In the genomic region with DNA sequence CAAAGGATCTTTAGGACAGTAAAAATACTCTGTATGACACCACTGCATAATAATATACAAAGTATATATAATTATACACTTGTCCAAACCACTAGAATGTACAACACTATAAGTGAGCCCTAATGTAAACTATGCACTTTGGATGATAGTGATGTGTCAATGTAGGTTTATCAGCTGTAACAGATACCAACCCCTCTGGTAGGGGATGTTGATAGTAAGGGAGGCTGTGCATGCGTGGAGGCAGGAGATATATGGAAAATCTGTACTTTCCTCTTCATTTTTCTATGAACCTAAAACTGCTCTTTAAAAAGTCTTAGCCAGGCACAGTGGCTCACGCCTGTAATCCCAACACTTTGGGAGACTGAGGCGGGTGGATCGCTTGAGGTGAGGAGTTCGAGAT, we compare ENCODE assay signal across 17 cellular contexts. TPM values are rescaled to one million over a fixed set of nuclear protein-coding genes. Genes with fewer than 3 reads are reported as not detected.
DNase-seq lines count a peak whose midpoint lies in the region; ATAC-seq, FAIRE-seq and TF ChIP-seq lines count a peak whose summit lies in the region.
"Had no signal": no experiment of that assay in that cellular context is flagged by ENCODE, and none has a peak within 500 bp of the region (broad histone marks: within the 10 kb centered on the region; RNA-seq: fewer than 3 reads in every experiment).

No MANE protein-coding gene starts in this region.

- H4K20me1 ChIP-seq in HepG2 (ENCODE audit: insufficient read depth, low read length) (no peaks in the 10 kb centered on the region), K562 (replicated peaks; ENCODE audit: control insufficient read depth, insufficient read depth, low read length) (no peaks in the 10 kb centered on the region)

- H3K4me2 ChIP-seq in HepG2 (ENCODE audit: low read depth, low read length), result no peak overlapping the region
- H3K4me2 ChIP-seq in K562 (ENCODE audit: insufficient read depth, low read length), result no peak overlapping the region; the same call in 1 of the 2 replicates

- no peak for TF ChIP-seq RAD21 in HepG2 (CRISPR knock-in tag; IDR thresholded peaks at IDR 0.05)
- TF ChIP-seq RAD21 in K562 (CRISPR knock-in tag; conservative IDR thresholded peaks at IDR 0.05 in 1 of 2, IDR thresholded peaks at IDR 0.05 in 1 of 2), result no peak

- TF ChIP-seq POLR2A in HepG2 (IDR thresholded peaks at IDR 0.05; ENCODE audit: insufficient read depth in 1 of 2, low read depth in 2 of 2, low read length in 2 of 2) (no peak), right lobe of liver (IDR thresholded peaks at IDR 0.05) (no peak), K562 (conservative IDR thresholded peaks at IDR 0.05) (no peak), sigmoid colon (IDR thresholded peaks at IDR 0.05) (no peak)

- no peak for FAIRE-seq in HepG2 (lab: Jason Lieb, UNC)
- FAIRE-seq in K562 (lab: Jason Lieb, UNC), result no peak
- FAIRE-seq: G401.6, GM12892, H54 had no signal

- WGBS in HepG2 (ENCODE audit: low lambda C conversion rate), result 87% methylated on average over 5 of the region's 5 CpGs
- 100% methylated on average over 2 of the region's 5 CpGs for WGBS in right lobe of liver (ENCODE audit: insufficient coverage, low coverage, low lambda C conversion rate, missing lambda C conversion rate)
- WGBS in K562 (ENCODE audit: insufficient coverage, low coverage, missing lambda C conversion rate), result 39% methylated on average over 5 of the region's 5 CpGs
- WGBS in sigmoid colon, 2 donors, result 94 to 96% methylated on average over 5 of the region's 5 CpGs

- ATAC-seq in HepG2 (no peak), right lobe of liver (no peak), K562 (peak; percentile 69), HG03097 (IDR thresholded peaks at IDR 0.05; ENCODE audit: low FRiP score, unreplicated experiment) (no peak)

- POLR2A ChIA-PET in HepG2 (lab: Yijun Ruan, JAX), result no interaction called here
- POLR2A ChIA-PET in K562 (lab: Yijun Ruan, JAX), result interaction anchor here (0.6 to 0.9 kb wide), 2 partner anchors 28 to 37 kb away, joined by 3 read pairs; no protein-coding TSS in a partner anchor

- intact Hi-C loops in HepG2 (cut with micrococcal nuclease; ENCODE audit: unreplicated experiment), result loop anchor here (1.0 to 5.0 kb wide), 3 partner anchors 40 to 600 kb away; no protein-coding TSS in a partner anchor
- intact Hi-C loops in right lobe of liver (cut with DNase I), result loop anchor here (5.0 to 10.0 kb wide), 2 partner anchors 118 to 150 kb away; no protein-coding TSS in a partner anchor
- intact Hi-C loops in K562 (cut with micrococcal nuclease), result no loop called here
- intact Hi-C loops in tibial artery (cut with DNase I; ENCODE audit: low total_unique reads), result no loop called here
- intact Hi-C loops in sigmoid colon (cut with DNase I), result no loop called here

- H3K4me3 ChIP-seq in HepG2 (replicated peaks in 1 of 3; ENCODE audit: insufficient read depth in 1 of 3, low read depth in 2 of 3, low read length in 3 of 3) (no peak overlapping the region), right lobe of liver (no peak overlapping the region), K562 (no peak overlapping the region), tibial artery (no peak overlapping the region), sigmoid colon (no peak overlapping the region)
- H3K4me3 ChIP-seq: HAP-1 had no signal

- H3K79me2 ChIP-seq in HepG2 (ENCODE audit: insufficient read depth, low read length), result no peaks in the 10 kb centered on the region
- no peaks in the 10 kb centered on the region for H3K79me2 ChIP-seq in K562 (ENCODE audit: control insufficient read depth, insufficient read depth, low read length)

- CTCF ChIA-PET in HepG2 (lab: Yijun Ruan, JAX; ENCODE audit: low intra/inter-chr PET ratio, low total read pairs) (interaction anchor here (2.7 kb wide), 1 partner anchor 118 kb away, joined by 25 read pairs; no protein-coding TSS in a partner anchor), K562 (lab: Yijun Ruan, JAX; ENCODE audit: low intra/inter-chr PET ratio) (no interaction called here)

- no peak for TF ChIP-seq CTCF in HepG2 (CRISPR knock-in tag; IDR thresholded peaks at IDR 0.05)
- no peak for TF ChIP-seq CTCF in right lobe of liver (IDR thresholded peaks at IDR 0.05)
- no peak for TF ChIP-seq CTCF in K562 (IDR thresholded peaks at IDR 0.05 in 2 of 3, conservative IDR thresholded peaks at IDR 0.05 in 1 of 3; ENCODE audit: insufficient read depth in 2 of 3, low read depth in 1 of 3, low read length in 3 of 3)
- TF ChIP-seq CTCF in tibial artery (IDR thresholded peaks at IDR 0.05), result no peak
- no peak for TF ChIP-seq CTCF in sigmoid colon (IDR thresholded peaks at IDR 0.05)

- H3K36me3 ChIP-seq in HepG2 (replicated peaks in 1 of 2; ENCODE audit: control insufficient read depth in 1 of 2, insufficient read depth in 2 of 2, low read length in 2 of 2) (no peaks in the 10 kb centered on the region), right lobe of liver (no peaks in the 10 kb centered on the region), K562 (ENCODE audit: control insufficient read depth, insufficient read depth, low read length) (no peaks in the 10 kb centered on the region), tibial artery (no peaks in the 10 kb centered on the region), sigmoid colon (no peaks in the 10 kb centered on the region)
- H3K36me3 ChIP-seq: HAP-1 had no signal

- BruUV-seq in HepG2 (replicated peaks; lab: Mats Ljungman, UMichigan) (no TSS peak), K562 (replicated peaks; lab: Mats Ljungman, UMichigan) (no TSS peak)

- in situ Hi-C loops in HepG2 (cut with HindIII; ENCODE audit: extremely low pct_ligation_motif_present, low pct_unique_long_range_greater_than_20kb) (loop anchor here (5.0 to 25.0 kb wide), 2 partner anchors 120 to 590 kb away; no protein-coding TSS in a partner anchor), K562 (cut with MboI) (no loop called here)

- no peaks in the 10 kb centered on the region for H3K9me1 ChIP-seq in K562 (ENCODE audit: control insufficient read depth, insufficient read depth, low read length)

- TF ChIP-seq EP300 in HepG2 (IDR thresholded peaks at IDR 0.05; ENCODE audit: low read depth in 2 of 2, low read length in 2 of 2), result no peak
- no peak for TF ChIP-seq EP300 in HepG2 (CRISPR knock-in tag; IDR thresholded peaks at IDR 0.05; ENCODE audit: borderline replicate concordance)
- TF ChIP-seq EP300 in K562 (IDR thresholded peaks at IDR 0.05; ENCODE audit: low read length), result peak; percentile 78
- no peak for TF ChIP-seq EP300 in sigmoid colon (IDR thresholded peaks at IDR 0.05)

- DNase-seq in HepG2 (ENCODE audit: low spot score), result no peak
- DNase-seq in right lobe of liver, result no peak
- peak in 2 of 4 experiments; percentile 47 to 51 for DNase-seq in K562 (ENCODE audit: extremely low read depth in 1 of 4, low spot score in 3 of 4)
- no peak for DNase-seq in tibial artery
- DNase-seq in sigmoid colon, result no peak
- DNase-seq: C1 segment of cervical spinal cord; CD4-positive, alpha-beta memory T cell; COR-L47; DMS153; DND-41; GOT3; HFFc6 had no signal

- peaks cover 31% of the 10 kb centered on the region for H3K4me1 ChIP-seq in HepG2 (ENCODE audit: insufficient read depth, low read length)
- H3K4me1 ChIP-seq in right lobe of liver, result peaks cover 0 to 24% (median 4%) of the 10 kb centered on the region in 4 donors
- peaks cover 0 to 10% of the 10 kb centered on the region in 2 experiments; a peak in 2 of 5 replicates for H3K4me1 ChIP-seq in K562 (replicated peaks in 1 of 2; ENCODE audit: control insufficient read depth in 2 of 2, insufficient read depth in 2 of 2, low read length in 2 of 2)
- peaks cover 0 to 55% (median 40%) of the 10 kb centered on the region in 4 donors for H3K4me1 ChIP-seq in tibial artery
- H3K4me1 ChIP-seq in sigmoid colon, result peaks cover 0 to 32% (median 30%) of the 10 kb centered on the region in 4 donors

- H3K27ac ChIP-seq in HepG2 (ENCODE audit: extremely low read length, insufficient read depth, low read length) (no peak overlapping the region), right lobe of liver (no peak overlapping the region), K562 (ENCODE audit: extremely low read depth, low read depth, low read length) (no peak overlapping the region), tibial artery (peak overlapping the region; percentile 62 to 75), sigmoid colon (no peak overlapping the region)

- H3K27me3 ChIP-seq in HepG2 (ENCODE audit: control insufficient read depth in 1 of 2, insufficient read depth in 2 of 2, low read length in 2 of 2), result peaks cover 0 to 8% of the 10 kb centered on the region in 2 experiments; a peak in 1 of 5 replicates
- H3K27me3 ChIP-seq in right lobe of liver, result no peaks in the 10 kb centered on the region
- peaks cover 9 to 23% of the 10 kb centered on the region in 2 experiments; a peak in 4 of 5 replicates for H3K27me3 ChIP-seq in K562 (ENCODE audit: control insufficient read depth in 2 of 2, insufficient read depth in 2 of 2, low read length in 2 of 2)
- no peaks in the 10 kb centered on the region for H3K27me3 ChIP-seq in tibial artery
- H3K27me3 ChIP-seq in sigmoid colon, result no peaks in the 10 kb centered on the region

- no peak overlapping the region for H2AFZ ChIP-seq in HepG2 (ENCODE audit: low read length)
- H2AFZ ChIP-seq in K562 (ENCODE audit: low read depth, low read length), result no peak overlapping the region

- H3K9ac ChIP-seq in HepG2 (ENCODE audit: insufficient read depth, low read depth, low read length) (no peak overlapping the region), K562 (ENCODE audit: insufficient read depth in 1 of 2, low read depth in 2 of 2, low read length in 2 of 2) (no peak overlapping the region)

- H3K9me3 ChIP-seq in HepG2 (ENCODE audit: low read length), result no peaks in the 10 kb centered on the region
- no peaks in the 10 kb centered on the region for H3K9me3 ChIP-seq in right lobe of liver
- H3K9me3 ChIP-seq in K562 (replicated peaks; ENCODE audit: control insufficient read depth, insufficient read depth, low read depth, low read length), result no peaks in the 10 kb centered on the region
- no peaks in the 10 kb centered on the region for H3K9me3 ChIP-seq in tibial artery
- H3K9me3 ChIP-seq in sigmoid colon, result no peaks in the 10 kb centered on the region
- H3K9me3 ChIP-seq: HAP-1 had no signal

RNA-seq across cellular contexts. Expression of a gene that starts 37.5 kb away (rescaled TPM):
- 132 and 171 TPM in 2 replicates for total RNA-seq in HepG2 (2016; rRNA removed; fragmentation: Illumina TruSeq; extraction: Trizol)
- 46.7 and 54.6 TPM in 2 replicates for total RNA-seq in HepG2 (2016; cell fraction: cytosol; rRNA removed; fragmentation: Illumina TruSeq; extraction: Trizol; ENCODE audit: low read depth)
- 129 and 171 TPM in 2 replicates for total RNA-seq in HepG2 (2016; cell fraction: insoluble cytoplasmic fraction; rRNA removed; fragmentation: Illumina TruSeq; extraction: Trizol)
- 117 and 137 TPM in 2 replicates for total RNA-seq in HepG2 (2016; cell fraction: membrane; rRNA removed; fragmentation: Illumina TruSeq; extraction: Trizol)
- 111 and 118 TPM in 2 replicates for total RNA-seq in HepG2 (2016; cell fraction: nucleus; rRNA removed; fragmentation: Illumina TruSeq; extraction: Trizol)
- 53.9 and 57.3 TPM in 2 replicates for polyA plus RNA-seq in HepG2 (2011; rRNA removed)
- polyA plus RNA-seq in HepG2 (2011; cell fraction: cytosol; rRNA removed), result 24.5 and 38.2 TPM in 2 replicates
- 29.7 TPM in 2 replicates for polyA plus RNA-seq in HepG2 (2011; cell fraction: nucleus; rRNA removed)
- 42.0 and 48.0 TPM in 2 replicates for polyA plus RNA-seq in HepG2 (2012)
- 5.3 and 5.5 TPM in 2 replicates for polyA plus RNA-seq in HepG2 (2016; cell fraction: cytosol; fragmentation: Illumina TruSeq; extraction: Trizol; ENCODE audit: low read depth)
- polyA plus RNA-seq in HepG2 (2016; cell fraction: insoluble cytoplasmic fraction; fragmentation: Illumina TruSeq; extraction: Trizol; ENCODE audit: low read depth), result 79.1 and 85.5 TPM in 2 replicates
- 24.8 and 28.9 TPM in 2 replicates for polyA plus RNA-seq in HepG2 (2016; cell fraction: membrane; fragmentation: Illumina TruSeq; extraction: Trizol; ENCODE audit: low read depth)
- polyA plus RNA-seq in HepG2 (2016; cell fraction: nucleus; fragmentation: Illumina TruSeq; extraction: Trizol; ENCODE audit: insufficient read depth, low read depth), result 51.2 and 54.9 TPM in 2 replicates
- polyA minus RNA-seq in HepG2 (2011; rRNA and poly(A)+ RNA removed; ENCODE audit: low replicate concordance), result 45.0 and 74.0 TPM in 2 replicates
- polyA minus RNA-seq in HepG2 (2011; cell fraction: cytosol; rRNA and poly(A)+ RNA removed), result 67.2 and 72.9 TPM in 2 replicates
- 202 and 214 TPM in 2 replicates for polyA minus RNA-seq in HepG2 (2011; cell fraction: nucleus; rRNA and poly(A)+ RNA removed)
- 10 to 100 TPM; 28.4 to 36.5 (median 32.4) TPM for total RNA-seq in right lobe of liver
- 73.5 and 177 TPM in 2 replicates for total RNA-seq in K562 (2011; cell fraction: chromatin; rRNA removed; ENCODE audit: low replicate concordance)
- total RNA-seq in K562 (2011; cell fraction: nucleolus; rRNA removed), result 36.0 and 43.8 TPM in 2 replicates
- total RNA-seq in K562 (2011; cell fraction: nucleoplasm; rRNA removed), result 64.0 and 89.2 TPM in 2 replicates
- total RNA-seq in K562 (2014; rRNA removed), result 75.2 and 83.9 TPM in 2 replicates
- total RNA-seq in K562 (2014; rRNA removed; fragmentation: Illumina TruSeq; extraction: Trizol), result 86.6 and 101 TPM in 2 replicates
- total RNA-seq in K562 (2015; rRNA removed; fragmentation: Illumina TruSeq; extraction: Trizol), result 102 and 106 TPM in 2 replicates
- 73.5 and 74.9 TPM in 2 replicates for total RNA-seq in K562 (2021)
- polyA plus RNA-seq in K562 (2011; rRNA removed), result 76.6 and 89.7 TPM in 2 replicates
- polyA plus RNA-seq in K562 (2011; cell fraction: cytosol; rRNA removed), result 30.9 and 42.5 TPM in 2 replicates
- polyA plus RNA-seq in K562 (2011; cell fraction: nucleus; rRNA removed), result 55.4 and 76.5 TPM in 2 replicates
- 26.4 and 29.5 TPM in 2 replicates for polyA plus RNA-seq in K562 (2012)
- 61.2 and 64.1 TPM in 2 replicates for polyA plus RNA-seq in K562 (2014; fragmentation: Illumina TruSeq; extraction: Trizol)
- polyA plus RNA-seq in K562 (2014; fragmentation: Nextera tagmentation; extraction: Ambion mirVana), result 10 to 100 TPM; 12.0 to 13.1 TPM
- polyA plus RNA-seq in K562 (2014; rRNA removed), result 35.7 and 39.3 TPM in 2 replicates
- 171 and 198 TPM in 2 replicates for polyA minus RNA-seq in K562 (2011; rRNA and poly(A)+ RNA removed)
- 52.7 and 58.2 TPM in 2 replicates for polyA minus RNA-seq in K562 (2011; cell fraction: cytosol; rRNA and poly(A)+ RNA removed)
- 76.1 and 128 TPM in 2 replicates for polyA minus RNA-seq in K562 (2011; cell fraction: nucleus; rRNA and poly(A)+ RNA removed)
- total RNA-seq in sigmoid colon, result 100 to 1,000 TPM in 3 of 4 donors, 10 to 100 TPM in 1; 67.9 to 120 (median 107) TPM
- 10 to 100 TPM; 24.6 to 32.4 (median 25.0) TPM for polyA plus RNA-seq in sigmoid colon

Comparison
In these comparisons a context has a peak if more than half of its experiments do, and no peak if none do; other contexts are left out.
1. H3K27ac ChIP-seq: peak in tibial artery (2 of 2); none in HepG2 (single experiment), right lobe of liver (0 of 3), K562 (single experiment) and sigmoid colon (0 of 4).
2. intact Hi-C loops: an anchor here in HepG2 (1.0 to 5.0 kb wide) and right lobe of liver (5.0 to 10.0 kb wide); none called in K562, tibial artery and sigmoid colon.